ENCODE assay signal across 29 cellular contexts in genomic region chr1:180939706-180940094, GRCh38. TPM values are rescaled to one million over a fixed set of nuclear protein-coding genes. Genes with fewer than 3 reads are reported as not detected.
"Had no signal": no experiment of that assay in that cellular context is flagged by ENCODE, and none has a peak within 500 bp of the region (broad histone marks: within the 10 kb centered on the region; RNA-seq: fewer than 3 reads in every experiment).

No MANE protein-coding gene starts in this region.

- FAIRE-seq: colon, frontal cortex, keratinocyte had no signal

- H3K4me3 Mint-ChIP-seq: activated CD4-positive, alpha-beta memory T cell treated with anti-CD3 and anti-CD28 coated beads for 36 hours; activated CD4-positive, alpha-beta T cell treated with anti-CD3 and anti-CD28 coated beads, Interleukin-2, amount 10 ng/mL, durations not matched to agents 24 days and 14 days; activated naive CD4-positive, alpha-beta T cell treated with anti-CD3 and anti-CD28 coated beads, Interleukin-2, amount 10 ng/mL, durations not matched to agents 7 days and 5 days; activated T-cell treated with anti-CD3 and anti-CD28 coated beads, Interleukin-2, amount 50 U/mL, for 24 hours; central memory CD8-positive, alpha-beta T cell; natural killer cell treated with Interleukin-12 subunit alpha and Interleukin-12 subunit beta and Interleukin-15 and Interleukin-18, amount 100 ng/mL, for 72 hours; stimulated activated naive CD8-positive, alpha-beta T cell treated with anti-CD3 and anti-CD28 coated beads, Interleukin-15, amount 100 ng/mL, for 72 hours had no signal

- H3K9me3 ChIP-seq: breast epithelium, esophagus squamous epithelium, mucosa of descending colon, neutrophil, ovary, right lobe of liver, upper lobe of left lung had no signal

- H3K27me3 Mint-ChIP-seq: activated CD4-positive, alpha-beta memory T cell treated with anti-CD3 and anti-CD28 coated beads for 36 hours; activated T-cell treated with anti-CD3 and anti-CD28 coated beads, Interleukin-2, amount 50 U/mL, for 24 hours; central memory CD8-positive, alpha-beta T cell; natural killer cell treated with Interleukin-12 subunit alpha and Interleukin-12 subunit beta and Interleukin-15 and Interleukin-18, amount 100 ng/mL, for 72 hours; stimulated activated naive CD8-positive, alpha-beta T cell treated with anti-CD3 and anti-CD28 coated beads, Interleukin-15, amount 100 ng/mL, for 72 hours had no signal

- H3K36me3 Mint-ChIP-seq: activated CD4-positive, alpha-beta memory T cell treated with anti-CD3 and anti-CD28 coated beads for 36 hours; activated naive CD4-positive, alpha-beta T cell treated with anti-CD3 and anti-CD28 coated beads, Interleukin-2, amount 10 ng/mL, durations not matched to agents 7 days and 5 days; natural killer cell treated with Interleukin-12 subunit alpha and Interleukin-12 subunit beta and Interleukin-15 and Interleukin-18, amount 100 ng/mL, for 72 hours had no signal

- H3K36me3 ChIP-seq: breast epithelium, neutrophil, ovary, right lobe of liver had no signal

- H3K4me3 ChIP-seq: breast epithelium, esophagus squamous epithelium, mucosa of descending colon, ovary, right lobe of liver, upper lobe of left lung had no signal

- ATAC-seq: left cardiac atrium; left ventricle myocardium superior; mucosa of descending colon; natural killer cell treated with Interleukin-12 subunit alpha and Interleukin-12 subunit beta and Interleukin-15 and Interleukin-18, amount 100 ng/mL, for 72 hours; right lobe of liver had no signal

- DNase-seq: activated CD4-positive, alpha-beta memory T cell treated with anti-CD3 and anti-CD28 coated beads for 36 hours; activated CD4-positive, alpha-beta T cell treated with anti-CD3 and anti-CD28 coated beads, Interleukin-2, amount 10 ng/mL, durations not matched to agents 24 days and 14 days; activated CD4-positive, CD25-positive, alpha-beta regulatory T cell treated with anti-CD3 and anti-CD28 coated beads, Interleukin-2, amount 50 U/mL, for 72 hours; activated CD8-positive, alpha-beta memory T cell treated with anti-CD3 and anti-CD28 coated beads, Interleukin-2, amount 50 U/mL, for 4 hours; activated gamma-delta T cell; activated naive CD4-positive, alpha-beta T cell treated with anti-CD3 and anti-CD28 coated beads, Interleukin-2, amount 10 ng/mL, durations not matched to agents 7 days and 5 days; activated T-cell treated with anti-CD3 and anti-CD28 coated beads, Interleukin-2, amount 50 U/mL, for 24 hours; amniotic stem cell; dermis blood vessel endothelial cell; effector CD4-positive, alpha-beta T cell; esophagus squamous epithelium; glutamatergic neuron; left cardiac atrium; left ventricle myocardium superior; ovary; right lobe of liver; stimulated activated CD4-positive, alpha-beta T cell treated with anti-CD3 and anti-CD28 coated beads, Interleukin-4, amount 100 ng/mL, for 1 hour; stimulated activated naive CD8-positive, alpha-beta T cell treated with anti-CD3 and anti-CD28 coated beads, Interleukin-15, amount 100 ng/mL, for 72 hours; T-helper 2 cell; upper lobe of left lung had no signal

- H3K9me3 Mint-ChIP-seq: activated CD4-positive, alpha-beta memory T cell treated with anti-CD3 and anti-CD28 coated beads for 36 hours; activated CD4-positive, alpha-beta T cell treated with anti-CD3 and anti-CD28 coated beads, Interleukin-2, amount 10 ng/mL, durations not matched to agents 24 days and 14 days; activated naive CD4-positive, alpha-beta T cell treated with anti-CD3 and anti-CD28 coated beads, Interleukin-2, amount 10 ng/mL, durations not matched to agents 7 days and 5 days; activated T-cell treated with anti-CD3 and anti-CD28 coated beads, Interleukin-2, amount 50 U/mL, for 24 hours; central memory CD8-positive, alpha-beta T cell; natural killer cell treated with Interleukin-12 subunit alpha and Interleukin-12 subunit beta and Interleukin-15 and Interleukin-18, amount 100 ng/mL, for 72 hours; stimulated activated naive CD8-positive, alpha-beta T cell treated with anti-CD3 and anti-CD28 coated beads, Interleukin-15, amount 100 ng/mL, for 72 hours had no signal

- H3K27me3 ChIP-seq: breast epithelium, esophagus squamous epithelium, ovary, right lobe of liver, upper lobe of left lung had no signal

- H3K27ac ChIP-seq: breast epithelium, epithelial cell of prostate, esophagus squamous epithelium, neutrophil, ovary, right lobe of liver, upper lobe of left lung had no signal

- H3K27ac Mint-ChIP-seq: activated CD4-positive, alpha-beta memory T cell treated with anti-CD3 and anti-CD28 coated beads for 36 hours; activated CD4-positive, alpha-beta T cell treated with anti-CD3 and anti-CD28 coated beads, Interleukin-2, amount 10 ng/mL, durations not matched to agents 24 days and 14 days; activated naive CD4-positive, alpha-beta T cell treated with anti-CD3 and anti-CD28 coated beads, Interleukin-2, amount 10 ng/mL, durations not matched to agents 7 days and 5 days; activated T-cell treated with anti-CD3 and anti-CD28 coated beads, Interleukin-2, amount 50 U/mL, for 24 hours had no signal

- H3K4me1 ChIP-seq: breast epithelium, esophagus squamous epithelium, right lobe of liver, upper lobe of left lung had no signal

RNA-seq across cellular contexts. Expression of gene KIAA1614, which starts 27.0 kb away (rescaled TPM):
- total RNA-seq: activated CD4-positive, alpha-beta memory T cell treated with anti-CD3 and anti-CD28 coated beads for 36 hours had no signal
